Comparison of ENCODE assay signal across 16 cellular contexts in the genomic region with DNA sequence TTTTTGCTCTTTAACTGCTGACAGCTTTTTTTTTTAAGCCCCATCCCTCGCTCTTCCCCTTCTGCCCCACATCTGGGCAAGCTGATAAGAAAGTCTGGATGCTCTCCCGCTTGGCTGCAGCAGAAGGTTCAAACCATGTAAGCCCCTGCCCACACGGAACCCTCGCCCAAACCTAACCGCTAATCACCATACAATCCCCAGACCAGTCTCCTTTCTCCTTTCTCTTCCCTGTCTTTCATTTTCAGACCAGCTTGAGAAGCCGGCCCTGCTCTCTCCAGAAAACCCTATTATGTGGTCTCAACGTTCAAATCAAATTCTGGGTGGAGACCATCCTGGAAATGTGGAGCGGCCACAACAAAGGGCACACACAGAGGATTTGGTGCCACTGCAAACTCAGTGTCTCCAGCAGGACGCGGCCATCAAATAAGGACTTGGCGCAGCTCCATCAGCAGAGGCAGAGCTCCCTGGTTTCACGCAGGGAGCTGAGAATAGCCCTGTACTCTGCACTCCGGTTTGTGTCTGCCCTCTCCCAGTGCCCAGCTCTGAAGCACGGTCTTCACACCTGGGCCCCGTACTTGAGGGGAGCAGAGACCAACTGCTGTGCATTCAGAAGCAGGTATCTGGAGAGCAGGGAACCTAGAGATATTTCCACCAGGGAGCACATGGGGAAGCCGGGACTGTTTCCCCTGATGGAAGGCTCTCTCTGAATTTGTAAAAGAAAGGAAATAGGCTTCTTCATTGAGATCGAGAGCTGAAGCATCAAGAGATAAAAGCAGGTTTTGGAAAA.
DNase-seq lines count a peak whose midpoint lies in the region; ATAC-seq and TF ChIP-seq lines count a peak whose summit lies in the region.
"Had no signal": no experiment of that assay in that cellular context is flagged by ENCODE, and none has a peak within 500 bp of the region (broad histone marks: within the 10 kb centered on the region; RNA-seq: fewer than 3 reads in every experiment).

No MANE protein-coding gene starts in this region.

- H3K9me3 Mint-ChIP-seq in activated T-cell treated with anti-CD3 and anti-CD28 coated beads, Interleukin-2, amount 50 U/mL, for 72 hours: no peaks in the 10 kb centered on the region
- H3K9me3 Mint-ChIP-seq: IgD-negative memory B cell had no signal

- H3K36me3 Mint-ChIP-seq in activated T-cell treated with anti-CD3 and anti-CD28 coated beads, Interleukin-2, amount 50 U/mL, for 72 hours (ENCODE audit: insufficient read depth in 2 of 2): no peaks in the 10 kb centered on the region

- WGBS in hepatocyte (ENCODE audit: low lambda C conversion rate, missing lambda C conversion rate): 83% methylated on average over 17 of the region's 17 CpGs

- intact Hi-C loops in left ventricle myocardium superior (cut with micrococcal nuclease): no loop called here
- intact Hi-C loops in uterus (cut with DNase I; ENCODE audit: low total_unique reads): no loop called here

- H2AFZ ChIP-seq in hepatocyte: no peak overlapping the region

- no peaks in the 10 kb centered on the region for H4K20me1 ChIP-seq in hepatocyte (ENCODE audit: insufficient read depth, poor library complexity, severe bottlenecking)

- H3K27ac Mint-ChIP-seq in activated T-cell treated with anti-CD3 and anti-CD28 coated beads, Interleukin-2, amount 50 U/mL, for 72 hours: peak overlapping the region; percentile 54
- H3K27ac Mint-ChIP-seq: dendritic cell treated with granulocyte-macrophage colony-stimulating factor and Interleukin-4, amounts not matched to agents 40 ng/mL and 50 ng/mL, for 4 days had no signal

- TF ChIP-seq CTCF in uterus (IDR thresholded peaks at IDR 0.05) (no peak), hepatocyte (IDR thresholded peaks at IDR 0.05; ENCODE audit: poor library complexity) (no peak)

- H3K9me3 ChIP-seq in uterus (no peaks in the 10 kb centered on the region), hepatocyte (ENCODE audit: low read depth) (no peaks in the 10 kb centered on the region)
- H3K9me3 ChIP-seq: gastroesophageal sphincter, SJCRH30 had no signal

- H3K4me3 ChIP-seq in uterus (no peak overlapping the region), hepatocyte (no peak overlapping the region)
- H3K4me3 ChIP-seq: gastroesophageal sphincter, lung, SJCRH30 had no signal

- H3K4me1 ChIP-seq in uterus (peaks cover 0 to 14% of the 10 kb centered on the region in 2 donors), hepatocyte (ENCODE audit: insufficient read depth) (no peaks in the 10 kb centered on the region)
- H3K4me1 ChIP-seq: SJCRH30 had no signal

- peaks cover 30% of the 10 kb centered on the region for H3K4me1 Mint-ChIP-seq in activated T-cell treated with anti-CD3 and anti-CD28 coated beads, Interleukin-2, amount 50 U/mL, for 72 hours (ENCODE audit: low read depth)

- H3K27me3 Mint-ChIP-seq in activated T-cell treated with anti-CD3 and anti-CD28 coated beads, Interleukin-2, amount 50 U/mL, for 72 hours (ENCODE audit: low read depth): no peaks in the 10 kb centered on the region
- H3K27me3 Mint-ChIP-seq: IgD-negative memory B cell had no signal

- no peaks in the 10 kb centered on the region for H3K27me3 ChIP-seq in uterus
- H3K27me3 ChIP-seq in hepatocyte: no peaks in the 10 kb centered on the region
- H3K27me3 ChIP-seq: gastroesophageal sphincter, SJCRH30 had no signal

- H3K9me2 ChIP-seq in hepatocyte (replicated peaks; ENCODE audit: insufficient read depth): no peaks in the 10 kb centered on the region

- H3K27ac ChIP-seq in uterus (peak overlapping the region; percentile 7 to 69), hepatocyte (no peak overlapping the region)
- H3K27ac ChIP-seq: SJCRH30 had no signal

- H3K4me2 ChIP-seq in hepatocyte: no peak overlapping the region

- no peak for DNase-seq in activated T-cell treated with anti-CD3 and anti-CD28 coated beads, Interleukin-2, amount 50 U/mL, for 72 hours
- no peak for DNase-seq in activated T-cell treated with anti-CD3 and anti-CD28 coated beads, Interleukin-2, amount 50 U/mL, for 48 hours
- DNase-seq in UCSD-AML1 (lab: John Stamatoyannopoulos, UW; ENCODE audit: unreplicated experiment): peak; percentile 73
- peak; percentile 60 for DNase-seq in left ventricle myocardium superior
- DNase-seq in uterus: peak in 1 of 2 donors; percentile 32
- no peak for DNase-seq in hepatocyte (ENCODE audit: low spot score)
- no peak for DNase-seq in activated gamma-delta T cell treated with Interleukin-2 at 50 U/mL for 16 hours
- no peak for DNase-seq in amniotic stem cell (lab: John Stamatoyannopoulos, UW)
- DNase-seq: activated CD4-positive, alpha-beta T cell treated with anti-CD3 and anti-CD28 coated beads for 48 hours; activated naive CD4-positive, alpha-beta T cell treated with anti-CD3 and anti-CD28 coated beads, Interleukin-2, amount 50 U/mL, for 16 hours; NCI-H226; SJCRH30 had no signal

- no peak for ATAC-seq in activated T-cell treated with anti-CD3 and anti-CD28 coated beads, Interleukin-2, amount 50 U/mL, for 72 hours (replicated peaks in 1 of 2)
- ATAC-seq in left ventricle myocardium superior: peak; percentile 72
- ATAC-seq: gastroesophageal sphincter had no signal

- H3K36me3 ChIP-seq in uterus (no peaks in the 10 kb centered on the region), hepatocyte (replicated peaks; ENCODE audit: insufficient read depth, low read depth) (no peaks in the 10 kb centered on the region)
- H3K36me3 ChIP-seq: SJCRH30 had no signal

- no peak overlapping the region for H3K4me3 Mint-ChIP-seq in activated T-cell treated with anti-CD3 and anti-CD28 coated beads, Interleukin-2, amount 50 U/mL, for 72 hours
- H3K4me3 Mint-ChIP-seq: dendritic cell treated with granulocyte-macrophage colony-stimulating factor and Interleukin-4, amounts not matched to agents 40 ng/mL and 50 ng/mL, for 4 days; IgD-negative memory B cell had no signal

- H3K79me2 ChIP-seq in hepatocyte: no peaks in the 10 kb centered on the region

- no peak for TF ChIP-seq POLR2A in uterus (IDR thresholded peaks at IDR 0.05)

Comparison
In these comparisons a context has a peak if more than half of its experiments do, and no peak if none do; other contexts are left out.
1. DNase-seq: peak in UCSD-AML1 (single experiment) and left ventricle myocardium superior (single experiment); none in activated T-cell treated with anti-CD3 and anti-CD28 coated beads, Interleukin-2, amount 50 U/mL, for 72 hours (0 of 2), activated T-cell treated with anti-CD3 and anti-CD28 coated beads, Interleukin-2, amount 50 U/mL, for 48 hours (0 of 2), hepatocyte (single experiment), activated gamma-delta T cell treated with Interleukin-2 at 50 U/mL for 16 hours (single experiment) and amniotic stem cell (single experiment).